In genomic region chr11:10587995-10588394, GRCh38 we compare ENCODE assay signal across 23 cellular contexts. TPM values are rescaled to one million over a fixed set of nuclear protein-coding genes. Genes with fewer than 3 reads are reported as not detected.
DNase-seq lines count a peak whose midpoint lies in the region; ATAC-seq and TF ChIP-seq lines count a peak whose summit lies in the region.
"Had no signal": no experiment of that assay in that cellular context is flagged by ENCODE, and none has a peak within 500 bp of the region (broad histone marks: within the 10 kb centered on the region; RNA-seq: fewer than 3 reads in every experiment).

No MANE protein-coding gene starts in this region.

- no peaks in the 10 kb centered on the region for H3K27me3 ChIP-seq in BLaER1 treated with 17β-estradiol and CSF1 and Interleukin-3, amounts not matched to agents 10 nM and 100 nM
- H3K27me3 ChIP-seq in smooth muscle cell (ENCODE audit: low read depth), result no peaks in the 10 kb centered on the region
- no peaks in the 10 kb centered on the region for H3K27me3 ChIP-seq in ovary
- H3K27me3 ChIP-seq in dorsolateral prefrontal cortex, result no peaks in the 10 kb centered on the region
- H3K27me3 ChIP-seq: MG63 had no signal

- H3K4me3 Mint-ChIP-seq in memory B cell, result no peak overlapping the region

- DNase-seq in coronary artery (ENCODE audit: low spot score), result no peak
- no peak for DNase-seq in memory B cell (ENCODE audit: low spot score in 2 of 2)
- no peak for DNase-seq in smooth muscle cell (lab: John Stamatoyannopoulos, UW; ENCODE audit: unreplicated experiment)
- no peak for DNase-seq in ovary
- DNase-seq in GDM1 (lab: John Stamatoyannopoulos, UW), result no peak
- no peak for DNase-seq in dorsolateral prefrontal cortex
- DNase-seq: 8988T, IMR-90, Kasumi-1, MG63, NCI-H187, NCI-H2107, NCI-H446 treated with DMSO at 0.1 percent for 48 hours, NCI-H526 treated with DMSO at 0.1 percent for 48 hours, PC-3, RPMI8226, SHP77 had no signal

- H3K27me3 Mint-ChIP-seq in memory B cell, result no peaks in the 10 kb centered on the region

- no peaks in the 10 kb centered on the region for H4K20me1 ChIP-seq in BLaER1 treated with 17β-estradiol and CSF1 and Interleukin-3, amounts not matched to agents 10 nM and 100 nM
- H4K20me1 ChIP-seq in smooth muscle cell (ENCODE audit: low read depth), result no peaks in the 10 kb centered on the region

- H3K4me2 ChIP-seq in BLaER1 treated with 17β-estradiol and CSF1 and Interleukin-3, amounts not matched to agents 10 nM and 100 nM, result peak overlapping the region in 6 of 11 experiments; percentile 63 to 77 (median 72); a peak in 8 of 22 replicates
- H3K4me2 ChIP-seq in smooth muscle cell, result no peak overlapping the region

- H3K36me3 ChIP-seq in BLaER1 treated with 17β-estradiol and CSF1 and Interleukin-3, amounts not matched to agents 10 nM and 100 nM, result peaks cover 0 to 47% (median 0%) of the 10 kb centered on the region in 11 experiments; a peak in 9 of 22 replicates
- no peaks in the 10 kb centered on the region for H3K36me3 ChIP-seq in smooth muscle cell (ENCODE audit: low read depth)
- H3K36me3 ChIP-seq in ovary, result no peaks in the 10 kb centered on the region
- H3K36me3 ChIP-seq: MG63 had no signal

- H3F3A ChIP-seq in smooth muscle cell (ENCODE audit: low read depth), result peaks cover 5% of the 10 kb centered on the region

- H3K4me1 ChIP-seq in BLaER1 treated with 17β-estradiol and CSF1 and Interleukin-3, amounts not matched to agents 10 nM and 100 nM, result peaks cover 12 to 100% (median 75%) of the 10 kb centered on the region in 10 experiments
- H3K4me1 ChIP-seq in smooth muscle cell (ENCODE audit: low read depth) (peaks cover 24% of the 10 kb centered on the region), ovary (ENCODE audit: insufficient read depth) (peaks cover 17% of the 10 kb centered on the region)

- 72% methylated on average over 3 of the region's 3 CpGs for WGBS in smooth muscle cell (ENCODE audit: low lambda C conversion rate)
- 92 to 94% (median 93%) methylated on average over 3 of the region's 3 CpGs for WGBS in ovary, 3 donors

- intact Hi-C loops in ovary (cut with DNase I) (no loop called here), dorsolateral prefrontal cortex (cut with DNase I) (no loop called here)

- H3K4me3 ChIP-seq in BLaER1 treated with 17β-estradiol and CSF1 and Interleukin-3, amounts not matched to agents 10 nM and 100 nM, result no peak overlapping the region
- no peak overlapping the region for H3K4me3 ChIP-seq in coronary artery
- H3K4me3 ChIP-seq in smooth muscle cell, result no peak overlapping the region
- H3K4me3 ChIP-seq in ovary, result no peak overlapping the region
- H3K4me3 ChIP-seq in dorsolateral prefrontal cortex, result no peak overlapping the region
- H3K4me3 ChIP-seq: MG63 had no signal

- H3K36me3 Mint-ChIP-seq in memory B cell, result peaks cover 23% of the 10 kb centered on the region

- no peaks in the 10 kb centered on the region for H3K9me3 Mint-ChIP-seq in memory B cell

- H3K27ac Mint-ChIP-seq in memory B cell, result peak overlapping the region; percentile 10

- H3K27ac ChIP-seq in BLaER1 treated with 17β-estradiol and CSF1 and Interleukin-3, amounts not matched to agents 10 nM and 100 nM, result no peak overlapping the region
- H3K27ac ChIP-seq in coronary artery (peak overlapping the region; percentile 91 to 97), smooth muscle cell (ENCODE audit: low read depth) (peak overlapping the region; percentile 91), ovary (no peak overlapping the region), dorsolateral prefrontal cortex (no peak overlapping the region)
- H3K27ac ChIP-seq: C4-2B had no signal

- no peaks in the 10 kb centered on the region for H3K79me2 ChIP-seq in smooth muscle cell (ENCODE audit: low read depth)

- no peak for TF ChIP-seq EP300 in ovary (IDR thresholded peaks at IDR 0.05)

- no peak for TF ChIP-seq POLR2A in ovary (IDR thresholded peaks at IDR 0.05)

- no peak for TF ChIP-seq CTCF in coronary artery (IDR thresholded peaks at IDR 0.05)
- TF ChIP-seq CTCF in smooth muscle cell (IDR thresholded peaks at IDR 0.05; ENCODE audit: borderline replicate concordance, insufficient read depth, poor library complexity, severe bottlenecking), result no peak
- TF ChIP-seq CTCF in ovary (IDR thresholded peaks at IDR 0.05), result no peak
- no peak for TF ChIP-seq CTCF in dorsolateral prefrontal cortex (IDR thresholded peaks at IDR 0.05 in 54 of 56, conservative IDR thresholded peaks at IDR 0.05 in 2 of 56; ENCODE audit: low read depth in 1 of 56, partially characterized antibody in 56 of 56)

- ATAC-seq in memory B cell (ENCODE audit: low read depth) (no peak), GM21381 (IDR thresholded peaks at IDR 0.05; ENCODE audit: unreplicated experiment) (no peak)
- ATAC-seq: HCT116, PC-3 had no signal

- peaks cover 37% of the 10 kb centered on the region for H3K4me1 Mint-ChIP-seq in memory B cell

- H3K9ac ChIP-seq in BLaER1 treated with 17β-estradiol and CSF1 and Interleukin-3, amounts not matched to agents 10 nM and 100 nM, result no peak overlapping the region
- no peak overlapping the region for H3K9ac ChIP-seq in smooth muscle cell (ENCODE audit: low read depth)

- H2AFZ ChIP-seq in smooth muscle cell (ENCODE audit: low read depth), result no peak overlapping the region

- peaks cover 0 to 7% (median 0%) of the 10 kb centered on the region in 11 experiments; a peak in 1 of 22 replicates for H3K9me3 ChIP-seq in BLaER1 treated with 17β-estradiol and CSF1 and Interleukin-3, amounts not matched to agents 10 nM and 100 nM (replicated peaks in 1 of 11)
- H3K9me3 ChIP-seq in smooth muscle cell (replicated peaks; ENCODE audit: low read depth) (no peaks in the 10 kb centered on the region), ovary (no peaks in the 10 kb centered on the region)
- H3K9me3 ChIP-seq: MG63 had no signal

RNA-seq across cellular contexts. Expression of gene LYVE1, which starts 19.5 kb away (rescaled TPM):
- not detected in 2 replicates for total RNA-seq in smooth muscle cell
- not detected in 2 replicates for polyA plus RNA-seq in smooth muscle cell
- 10 to 100 TPM; 19.0 to 49.9 (median 34.5) TPM for total RNA-seq in ovary
- 100 to 1,000 TPM in 1 of 2 donors, 10 to 100 TPM in 1; 22.9 to 159 TPM for polyA plus RNA-seq in ovary
- 10 to 100 TPM in 45 of 120 experiments, 1 to 10 TPM in 75; 2.0 to 88.5 (median 7.9) TPM for total RNA-seq in dorsolateral prefrontal cortex
- total RNA-seq: Daoy, IMR-90, PC-3 had no signal
- polyA plus RNA-seq: H1, IMR-90 had no signal

RNA-seq across cellular contexts. Expression of gene RNF141, which starts 47.0 kb away (rescaled TPM):
- total RNA-seq in smooth muscle cell, result 24.4 and 26.6 TPM in 2 replicates
- polyA plus RNA-seq in smooth muscle cell, result 16.2 and 26.1 TPM in 2 replicates
- total RNA-seq in ovary, result 10 to 100 TPM; 11.2 to 30.0 (median 16.6) TPM
- 10 to 100 TPM in 1 of 2 donors, 1 to 10 TPM in 1; 8.1 to 23.1 TPM for polyA plus RNA-seq in ovary
- total RNA-seq in dorsolateral prefrontal cortex, result 100 to 1,000 TPM in 15 of 120 experiments, 10 to 100 TPM in 105; 47.2 to 142 (median 77.9) TPM

Comparison
In these comparisons a context has a peak if more than half of its experiments do, and no peak if none do; other contexts are left out.
1. H3K27ac ChIP-seq: peak in coronary artery (2 of 2) and smooth muscle cell (single experiment); none in BLaER1 treated with 17β-estradiol and CSF1 and Interleukin-3, amounts not matched to agents 10 nM and 100 nM (0 of 11), ovary (0 of 2) and dorsolateral prefrontal cortex (0 of 59).